16 cellular contexts compared by ENCODE assay signal in the genomic region with DNA sequence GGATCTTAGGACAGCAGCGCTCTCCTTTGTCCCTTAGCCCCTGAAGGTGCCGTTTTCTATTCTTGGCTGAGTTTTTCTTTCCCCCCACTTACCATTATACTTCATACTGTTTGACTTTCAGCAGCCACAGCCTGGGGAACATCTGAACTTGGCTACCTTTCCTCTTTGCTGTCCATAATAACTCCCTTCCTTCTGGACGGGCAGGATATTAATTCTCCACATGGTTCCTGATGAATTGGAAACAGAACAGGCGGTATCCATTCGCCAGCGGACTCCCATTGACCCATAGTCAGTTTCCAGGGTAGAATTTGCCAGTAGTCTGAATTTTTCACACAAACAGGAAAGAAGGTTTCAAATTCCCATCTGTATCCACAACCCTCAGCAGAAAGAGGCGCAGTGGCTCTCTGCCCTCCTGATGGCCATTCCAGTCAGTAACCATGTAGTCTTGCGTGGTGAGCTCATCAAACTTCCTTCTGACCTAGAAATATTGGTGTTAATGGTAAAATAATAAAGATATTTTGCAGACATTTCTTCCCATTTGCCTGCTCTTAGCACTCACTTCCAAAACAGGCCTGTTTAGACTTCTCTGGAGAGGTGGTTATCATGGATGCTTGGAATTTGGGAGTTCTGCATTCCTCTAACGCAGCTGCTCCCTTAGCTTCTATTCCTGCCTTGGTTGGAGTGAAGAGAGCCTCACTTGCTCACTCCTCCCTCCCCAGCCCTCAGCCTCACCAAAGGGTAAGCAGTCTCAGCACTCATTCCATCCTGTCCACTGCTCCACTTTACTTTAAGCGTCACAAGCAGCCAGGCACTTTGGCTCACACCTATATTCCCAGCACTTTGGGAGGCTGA.
DNase-seq lines count a peak whose midpoint lies in the region; ATAC-seq and TF ChIP-seq lines count a peak whose summit lies in the region.
"Had no signal": no experiment of that assay in that cellular context is flagged by ENCODE, and none has a peak within 500 bp of the region (broad histone marks: within the 10 kb centered on the region; RNA-seq: fewer than 3 reads in every experiment).

No MANE protein-coding gene starts in this region.

- ATAC-seq in GM23338, result no peak
- no peak for ATAC-seq in GM21619 (IDR thresholded peaks at IDR 0.05; ENCODE audit: unreplicated experiment)
- no peak for ATAC-seq in GM21576 (IDR thresholded peaks at IDR 0.05; ENCODE audit: unreplicated experiment)

- intact Hi-C loops in activated T-helper 1 cell treated with anti-CD3 and anti-CD28 coated beads, Interleukin-12 subunit alpha, Interleukin-12 subunit beta, Interleukin-2, Interleukin-4 antibody, amounts not matched to agents 30 ng/mL and 10 ng/mL and 1 ng/mL, durations not matched to agents 14 hours and 24 hours and 36 hours (cut with micrococcal nuclease), result no loop called here

- H3K9me3 Mint-ChIP-seq in GM23338 (0 out of 3 replicates have a peak, but pooled peaks cover 1% of the 10 kb centered on the region), osteocyte (ENCODE audit: unreplicated experiment) (peaks cover 8% of the 10 kb centered on the region)
- H3K9me3 Mint-ChIP-seq in activated T-helper 1 cell treated with anti-CD3 and anti-CD28 coated beads, Interleukin-12 subunit alpha, Interleukin-12 subunit beta, Interleukin-2, Interleukin-4 antibody, amounts not matched to agents 30 ng/mL and 10 ng/mL and 1 ng/mL, durations not matched to agents 14 hours and 24 hours and 36 hours, result no peaks in the 10 kb centered on the region

- H3K36me3 ChIP-seq in GM23338 (ENCODE audit: insufficient read depth), result no peaks in the 10 kb centered on the region
- H3K36me3 ChIP-seq: HAP-1 had no signal

- no peaks in the 10 kb centered on the region for H3K9me2 ChIP-seq in GM23338 (ENCODE audit: insufficient read depth)

- no peak overlapping the region for H3K4me3 Mint-ChIP-seq in GM23338
- no peak overlapping the region for H3K4me3 Mint-ChIP-seq in osteocyte (ENCODE audit: unreplicated experiment)
- no peak overlapping the region for H3K4me3 Mint-ChIP-seq in activated T-helper 1 cell treated with anti-CD3 and anti-CD28 coated beads, Interleukin-12 subunit alpha, Interleukin-12 subunit beta, Interleukin-2, Interleukin-4 antibody, amounts not matched to agents 30 ng/mL and 10 ng/mL and 1 ng/mL, durations not matched to agents 14 hours and 24 hours and 36 hours
- H3K4me3 Mint-ChIP-seq: CD14-positive monocyte had no signal

- H4K20me1 ChIP-seq in GM23338 (replicated peaks; ENCODE audit: insufficient read depth), result no peaks in the 10 kb centered on the region

- H3K4me3 ChIP-seq in GM23338 (no peak overlapping the region), choroid plexus epithelial cell (ENCODE audit: low read depth, low read length) (no peak overlapping the region)
- H3K4me3 ChIP-seq: HAP-1 had no signal

- DNase-seq in NCI-H1092 treated with DMSO at 0.1 percent for 48 hours (lab: John Stamatoyannopoulos, UW), result peak; percentile 70
- no peak for DNase-seq in NCI-H1092 (lab: John Stamatoyannopoulos, UW)
- no peak for DNase-seq in GM23338 (ENCODE audit: low spot score)
- DNase-seq in choroid plexus epithelial cell (ENCODE audit: low read depth), result peak; percentile 23
- no peak for DNase-seq in osteocyte (ENCODE audit: extremely low spot score, unreplicated experiment)
- DNase-seq in activated T-helper 1 cell treated with anti-CD3 and anti-CD28 coated beads, Interleukin-12 subunit alpha, Interleukin-12 subunit beta, Interleukin-2, Interleukin-4 antibody, amounts not matched to agents 30 ng/mL and 10 ng/mL and 1 ng/mL, durations not matched to agents 14 hours and 24 hours and 36 hours (ENCODE audit: low spot score), result no peak
- DNase-seq: 8988T, GDM1, KG1, NCI-H446, NCI-H526 treated with DMSO at 0.1 percent for 48 hours, OCI-M1 had no signal

- no peak overlapping the region for H3K27ac ChIP-seq in GM23338 (ENCODE audit: low read depth)

- H3K27me3 Mint-ChIP-seq in GM23338 (ENCODE audit: insufficient read depth, low read depth, poor library complexity) (no peaks in the 10 kb centered on the region), osteocyte (ENCODE audit: unreplicated experiment) (no peaks in the 10 kb centered on the region)
- no peaks in the 10 kb centered on the region for H3K27me3 Mint-ChIP-seq in activated T-helper 1 cell treated with anti-CD3 and anti-CD28 coated beads, Interleukin-12 subunit alpha, Interleukin-12 subunit beta, Interleukin-2, Interleukin-4 antibody, amounts not matched to agents 30 ng/mL and 10 ng/mL and 1 ng/mL, durations not matched to agents 14 hours and 24 hours and 36 hours (ENCODE audit: insufficient read depth)

- no peaks in the 10 kb centered on the region for H3K79me2 ChIP-seq in GM23338 (replicated peaks; ENCODE audit: insufficient read depth)

- no peaks in the 10 kb centered on the region; the same call in 1 of the 2 replicates for H3K4me1 ChIP-seq in GM23338 (ENCODE audit: insufficient read depth)
- H3K4me1 ChIP-seq: HAP-1 had no signal

- H3K4me1 Mint-ChIP-seq in GM23338 (peaks cover 15% of the 10 kb centered on the region), osteocyte (ENCODE audit: unreplicated experiment) (peaks cover 30% of the 10 kb centered on the region)
- no peaks in the 10 kb centered on the region for H3K4me1 Mint-ChIP-seq in activated T-helper 1 cell treated with anti-CD3 and anti-CD28 coated beads, Interleukin-12 subunit alpha, Interleukin-12 subunit beta, Interleukin-2, Interleukin-4 antibody, amounts not matched to agents 30 ng/mL and 10 ng/mL and 1 ng/mL, durations not matched to agents 14 hours and 24 hours and 36 hours (ENCODE audit: low read depth)

- no peaks in the 10 kb centered on the region for H3K36me3 Mint-ChIP-seq in GM23338 (ENCODE audit: low read depth)
- no peaks in the 10 kb centered on the region for H3K36me3 Mint-ChIP-seq in osteocyte (ENCODE audit: unreplicated experiment)
- no peaks in the 10 kb centered on the region for H3K36me3 Mint-ChIP-seq in activated T-helper 1 cell treated with anti-CD3 and anti-CD28 coated beads, Interleukin-12 subunit alpha, Interleukin-12 subunit beta, Interleukin-2, Interleukin-4 antibody, amounts not matched to agents 30 ng/mL and 10 ng/mL and 1 ng/mL, durations not matched to agents 14 hours and 24 hours and 36 hours (ENCODE audit: low read depth)

- H2AFZ ChIP-seq in GM23338, result 0 out of 2 replicates have a peak overlapping the region, but pooled peaks have one; percentile 72

- TF ChIP-seq CTCF in GM23338 (conservative IDR thresholded peaks at IDR 0.05; ENCODE audit: low read depth in 2 of 2) (no peak), choroid plexus epithelial cell (conservative IDR thresholded peaks at IDR 0.05; ENCODE audit: low read depth, low read length) (no peak), osteocyte (IDR thresholded peaks at IDR 0.05) (no peak)

- no peaks in the 10 kb centered on the region for H3K27me3 ChIP-seq in GM23338 (ENCODE audit: insufficient read depth)

- 0 out of 2 replicates have a peak overlapping the region, but pooled peaks have one; percentile 9 for H3K27ac Mint-ChIP-seq in GM23338
- H3K27ac Mint-ChIP-seq in osteocyte (ENCODE audit: unreplicated experiment), result peak overlapping the region; percentile 69
- H3K27ac Mint-ChIP-seq in activated T-helper 1 cell treated with anti-CD3 and anti-CD28 coated beads, Interleukin-12 subunit alpha, Interleukin-12 subunit beta, Interleukin-2, Interleukin-4 antibody, amounts not matched to agents 30 ng/mL and 10 ng/mL and 1 ng/mL, durations not matched to agents 14 hours and 24 hours and 36 hours, result no peak overlapping the region

- H3K4me2 ChIP-seq in GM23338, result no peak overlapping the region

- H3F3A ChIP-seq in GM23338 (replicated peaks; ENCODE audit: low read depth), result no peaks in the 10 kb centered on the region

TF ChIP-seq in GM23338, 12 proteins besides CTCF, POLR2A, EP300 and RAD21 (continues in another document):
- TF ChIP-seq STAT1 (IDR thresholded peaks at IDR 0.05; ENCODE audit: unreplicated experiment), result no peak
- no peak for TF ChIP-seq NANOG (IDR thresholded peaks at IDR 0.05; ENCODE audit: borderline replicate concordance)
- no peak for TF ChIP-seq EZH2phosphoT487 (IDR thresholded peaks at IDR 0.05; ENCODE audit: unreplicated experiment)
- TF ChIP-seq JUNB (IDR thresholded peaks at IDR 0.05; ENCODE audit: unreplicated experiment), result no peak
- no peak for TF ChIP-seq ZNF331 (CRISPR knock-in tag; IDR thresholded peaks at IDR 0.05; ENCODE audit: low read depth)
- TF ChIP-seq POLR2AphosphoS5 (IDR thresholded peaks at IDR 0.05; ENCODE audit: low read depth), result no peak
- TF ChIP-seq CREB1 (CRISPR knock-in tag; IDR thresholded peaks at IDR 0.05; ENCODE audit: low read depth), result no peak
- TF ChIP-seq, protein P1, sequence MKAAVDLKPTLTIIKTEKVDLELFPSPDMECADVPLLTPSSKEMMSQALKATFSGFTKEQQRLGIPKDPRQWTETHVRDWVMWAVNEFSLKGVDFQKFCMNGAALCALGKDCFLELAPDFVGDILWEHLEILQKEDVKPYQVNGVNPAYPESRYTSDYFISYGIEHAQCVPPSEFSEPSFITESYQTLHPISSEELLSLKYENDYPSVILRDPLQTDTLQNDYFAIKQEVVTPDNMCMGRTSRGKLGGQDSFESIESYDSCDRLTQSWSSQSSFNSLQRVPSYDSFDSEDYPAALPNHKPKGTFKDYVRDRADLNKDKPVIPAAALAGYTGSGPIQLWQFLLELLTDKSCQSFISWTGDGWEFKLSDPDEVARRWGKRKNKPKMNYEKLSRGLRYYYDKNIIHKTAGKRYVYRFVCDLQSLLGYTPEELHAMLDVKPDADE (IDR thresholded peaks at IDR 0.05), result no peak
- TF ChIP-seq EZH2 (IDR thresholded peaks at IDR 0.05; ENCODE audit: low read depth, unreplicated experiment), result no peak

Comparison
In these comparisons a context has a peak if more than half of its experiments do, and no peak if none do; other contexts are left out.
1. DNase-seq: peak in NCI-H1092 treated with DMSO at 0.1 percent for 48 hours (single experiment) and choroid plexus epithelial cell (single experiment); none in NCI-H1092 (single experiment), GM23338 (single experiment), osteocyte (single experiment) and activated T-helper 1 cell treated with anti-CD3 and anti-CD28 coated beads, Interleukin-12 subunit alpha, Interleukin-12 subunit beta, Interleukin-2, Interleukin-4 antibody, amounts not matched to agents 30 ng/mL and 10 ng/mL and 1 ng/mL, durations not matched to agents 14 hours and 24 hours and 36 hours (single experiment).